ENCODE assay signal across 8 cellular contexts in genomic region chr14:50830044-50830931, GRCh38. TPM values are rescaled to one million over a fixed set of nuclear protein-coding genes. Genes with fewer than 3 reads are reported as not detected.
DNase-seq lines count a peak whose midpoint lies in the region; ATAC-seq and TF ChIP-seq lines count a peak whose summit lies in the region.

No MANE protein-coding gene starts in this region.

- no peaks in the 10 kb centered on the region for H3K36me3 ChIP-seq in esophagus squamous epithelium

- peak overlapping the region; percentile 98 to 100 (median 99) for H3K27ac Mint-ChIP-seq in naive B cell

- no peaks in the 10 kb centered on the region for H3K9me3 Mint-ChIP-seq in naive B cell

- H3K36me3 Mint-ChIP-seq in naive B cell = peaks cover 0 to 8% of the 10 kb centered on the region in 2 donors

- H3K4me1 Mint-ChIP-seq in naive B cell = peaks cover 64 to 76% (median 66%) of the 10 kb centered on the region in 3 donors

- 3% methylated on average over 5 of the region's 93 CpGs; no CpG with 5 or more reads in 1 of the 2 donors for WGBS in esophagus squamous epithelium, 2 donors

- peaks cover 0 to 45% (median 13%) of the 10 kb centered on the region in 3 donors for H3K4me1 ChIP-seq in esophagus squamous epithelium

- no peak for TF ChIP-seq POLR2A in esophagus squamous epithelium (IDR thresholded peaks at IDR 0.05)

- no peaks in the 10 kb centered on the region for H3K27me3 ChIP-seq in esophagus squamous epithelium

- no peak for DNase-seq in AG09309 (ENCODE audit: low read depth)
- peak; percentile 32 to 56 for DNase-seq in NOMO-1 (lab: John Stamatoyannopoulos, UW; ENCODE audit: unreplicated experiment in 2 of 2)
- peak; percentile 76 for DNase-seq in activated T-cell treated with anti-CD3 and anti-CD28 coated beads, Interleukin-2, amount 50 U/mL, for 1 hour
- DNase-seq in esophagus squamous epithelium (lab: John Stamatoyannopoulos, UW) = no peak
- DNase-seq in naive B cell = peak; percentile 85
- peak; percentile 63 for DNase-seq in stimulated activated naive CD4-positive, alpha-beta T cell treated with Interleukin-2 at 50 U/mL for 16 hours (lab: John Stamatoyannopoulos, UW)

- ATAC-seq in GM18907 (IDR thresholded peaks at IDR 0.05; ENCODE audit: unreplicated experiment) (peak; percentile 51), HG03175 (IDR thresholded peaks at IDR 0.05; ENCODE audit: unreplicated experiment) (peak; percentile 37), naive B cell (ENCODE audit: low read depth in 2 of 2) (peak; percentile 74 to 76)

- intact Hi-C loops in esophagus squamous epithelium (cut with DNase I) = no loop called here

- H3K4me3 ChIP-seq in AG09309 (ENCODE audit: control insufficient read depth, low read depth, low read length) = peak overlapping the region; percentile 55
- peak overlapping the region; percentile 82 to 99 (median 89) for H3K4me3 ChIP-seq in esophagus squamous epithelium

- no peaks in the 10 kb centered on the region for H3K9me3 ChIP-seq in esophagus squamous epithelium

- peak overlapping the region; percentile 89 to 97 (median 95) for H3K27ac ChIP-seq in esophagus squamous epithelium

- H3K27me3 Mint-ChIP-seq in naive B cell = no peaks in the 10 kb centered on the region

- TF ChIP-seq CTCF in AG09309 (IDR thresholded peaks at IDR 0.05; ENCODE audit: control insufficient read depth, insufficient read depth, low read depth, low read length, missing control alignments) = no peak
- TF ChIP-seq CTCF in esophagus squamous epithelium (IDR thresholded peaks at IDR 0.05) = no peak

- peak overlapping the region; percentile 90 to 98 (median 95) for H3K4me3 Mint-ChIP-seq in naive B cell

RNA-seq across cellular contexts. Expression of gene NIN, which starts 0.7 kb away (rescaled TPM):
- 10 to 100 TPM; 12.2 to 36.8 (median 24.5) TPM for total RNA-seq in esophagus squamous epithelium
- polyA plus RNA-seq in naive B cell (ENCODE audit: low read depth in 6 of 6) = 100 to 1,000 TPM in 1 of 6 donors, 10 to 100 TPM in 5; 20.2 to 100 (median 51.1) TPM

RNA-seq across cellular contexts. Expression of gene ABHD12B, which starts 41.6 kb away (rescaled TPM):
- under 1 TPM in 1 of 4 donors, not detected in 3; 0.53 TPM for total RNA-seq in esophagus squamous epithelium
- polyA plus RNA-seq in naive B cell (ENCODE audit: low read depth in 6 of 6) = not detected

Comparison
In these comparisons a context has a peak if more than half of its experiments do, and no peak if none do; other contexts are left out.
1. DNase-seq: peak in NOMO-1 (2 of 2), activated T-cell treated with anti-CD3 and anti-CD28 coated beads, Interleukin-2, amount 50 U/mL, for 1 hour (single experiment), naive B cell (single experiment) and stimulated activated naive CD4-positive, alpha-beta T cell treated with Interleukin-2 at 50 U/mL for 16 hours (single experiment); none in AG09309 (single experiment) and esophagus squamous epithelium (single experiment).
2. Peak in every context shown above with its lines, with median percentiles within 50 percentile points of each other: ATAC-seq.